18 cellular contexts compared by ENCODE assay signal in genomic region chr10:4527281-4527960, GRCh38.
DNase-seq lines count a peak whose midpoint lies in the region; ATAC-seq, FAIRE-seq and TF ChIP-seq lines count a peak whose summit lies in the region.
"Had no signal": no experiment of that assay in that cellular context is flagged by ENCODE, and none has a peak within 500 bp of the region (broad histone marks: within the 10 kb centered on the region; RNA-seq: fewer than 3 reads in every experiment).

No MANE protein-coding gene starts in this region.

- H3K4me1 Mint-ChIP-seq in osteocyte (ENCODE audit: unreplicated experiment) = peaks cover 10% of the 10 kb centered on the region
- no peaks in the 10 kb centered on the region for H3K4me1 Mint-ChIP-seq in effector memory CD8-positive, alpha-beta T cell (ENCODE audit: low read depth in 2 of 2)
- no peaks in the 10 kb centered on the region for H3K4me1 Mint-ChIP-seq in activated naive CD8-positive, alpha-beta T cell treated with anti-CD3 and anti-CD28 coated beads for 36 hours
- H3K4me1 Mint-ChIP-seq: activated naive CD4-positive, alpha-beta T cell treated with anti-CD3 and anti-CD28 coated beads, Interleukin-2, amount 50 U/mL, for 24 hours had no signal

- no peaks in the 10 kb centered on the region for H3K27me3 Mint-ChIP-seq in osteocyte (ENCODE audit: unreplicated experiment)
- H3K27me3 Mint-ChIP-seq in effector memory CD8-positive, alpha-beta T cell = peaks cover 15 to 33% of the 10 kb centered on the region in 2 donors
- peaks cover 17% of the 10 kb centered on the region for H3K27me3 Mint-ChIP-seq in activated naive CD8-positive, alpha-beta T cell treated with anti-CD3 and anti-CD28 coated beads for 36 hours

- no peaks in the 10 kb centered on the region for H3K36me3 Mint-ChIP-seq in osteocyte (ENCODE audit: unreplicated experiment)
- no peaks in the 10 kb centered on the region for H3K36me3 Mint-ChIP-seq in effector memory CD8-positive, alpha-beta T cell (ENCODE audit: insufficient read depth)
- no peaks in the 10 kb centered on the region for H3K36me3 Mint-ChIP-seq in activated naive CD8-positive, alpha-beta T cell treated with anti-CD3 and anti-CD28 coated beads for 36 hours
- H3K36me3 Mint-ChIP-seq: activated naive CD4-positive, alpha-beta T cell treated with anti-CD3 and anti-CD28 coated beads, Interleukin-2, amount 50 U/mL, for 24 hours had no signal

- intact Hi-C loops in Right ventricle myocardium inferior (cut with DNase I) = no loop called here

- H3K4me3 ChIP-seq in bronchial epithelial cell (ENCODE audit: low read depth, low read length) = no peak overlapping the region
- H3K4me3 ChIP-seq: BLaER1 treated with 17β-estradiol and CSF1 and Interleukin-3, amounts not matched to agents 10 nM and 100 nM; coronary artery; gastrocnemius medialis had no signal

- TF ChIP-seq CTCF in bronchial epithelial cell (IDR thresholded peaks at IDR 0.05; ENCODE audit: insufficient read depth, low read length, severe bottlenecking) = no peak
- no peak for TF ChIP-seq CTCF in osteocyte (IDR thresholded peaks at IDR 0.05)

- H3K4me3 Mint-ChIP-seq in osteocyte (ENCODE audit: unreplicated experiment) = no peak overlapping the region
- no peak overlapping the region for H3K4me3 Mint-ChIP-seq in effector memory CD8-positive, alpha-beta T cell
- no peak overlapping the region for H3K4me3 Mint-ChIP-seq in activated naive CD8-positive, alpha-beta T cell treated with anti-CD3 and anti-CD28 coated beads for 36 hours
- H3K4me3 Mint-ChIP-seq: activated naive CD4-positive, alpha-beta T cell treated with anti-CD3 and anti-CD28 coated beads, Interleukin-2, amount 50 U/mL, for 24 hours; stimulated activated naive B cell treated with anti-CD40 and anti-IgM and Interleukin-4, amounts not matched to agents 10 μg/mL and 1 μg/mL and 100 μg/mL, for 72 hours had no signal

- H3K36me3 ChIP-seq in bronchial epithelial cell (ENCODE audit: control insufficient read depth, insufficient read depth, low read length) = no peaks in the 10 kb centered on the region
- H3K36me3 ChIP-seq: BLaER1 treated with 17β-estradiol and CSF1 and Interleukin-3, amounts not matched to agents 10 nM and 100 nM; gastrocnemius medialis had no signal

- DNase-seq in EH (ENCODE audit: low read depth) (peak; percentile 89), NCI-H524 treated with DMSO at 0.1 percent for 48 hours (lab: John Stamatoyannopoulos, UW) (peak; percentile 1), bronchial epithelial cell (ENCODE audit: low read depth) (peak; percentile 63), osteocyte (ENCODE audit: extremely low spot score, unreplicated experiment) (no peak), activated T-cell treated with anti-CD3 and anti-CD28 coated beads for 4 hours (no peak), Right ventricle myocardium inferior (ENCODE audit: missing footprints) (no peak)
- DNase-seq in effector memory CD8-positive, alpha-beta T cell = no peak
- DNase-seq in activated naive CD8-positive, alpha-beta T cell treated with anti-CD3 and anti-CD28 coated beads for 36 hours = no peak
- DNase-seq: gastrocnemius medialis; islet precursor cell; NCI-H1436; NCI-H69; SHP77 treated with DMSO at 0.1 percent for 48 hours; stimulated activated CD4-positive, alpha-beta T cell treated with anti-CD3 and anti-CD28 coated beads, Interleukin-4, amount 100 ng/mL, for 1 hour; stimulated activated naive B cell treated with anti-CD40 and anti-IgM and Interleukin-4, amounts not matched to agents 10 μg/mL and 1 μg/mL and 100 μg/mL, for 72 hours had no signal

- H3K9me3 Mint-ChIP-seq in osteocyte (ENCODE audit: unreplicated experiment) = no peaks in the 10 kb centered on the region
- H3K9me3 Mint-ChIP-seq in effector memory CD8-positive, alpha-beta T cell = no peaks in the 10 kb centered on the region
- no peaks in the 10 kb centered on the region for H3K9me3 Mint-ChIP-seq in activated naive CD8-positive, alpha-beta T cell treated with anti-CD3 and anti-CD28 coated beads for 36 hours

- H3K27me3 ChIP-seq in bronchial epithelial cell (ENCODE audit: control insufficient read depth, insufficient read depth, low read length) = no peaks in the 10 kb centered on the region
- H3K27me3 ChIP-seq: BLaER1 treated with 17β-estradiol and CSF1 and Interleukin-3, amounts not matched to agents 10 nM and 100 nM; gastrocnemius medialis had no signal

- ATAC-seq in Right ventricle myocardium inferior = no peak
- ATAC-seq in effector memory CD8-positive, alpha-beta T cell (replicated peaks) = no peak
- ATAC-seq: gastrocnemius medialis; stimulated activated naive B cell treated with anti-CD40 and anti-IgM and Interleukin-4, amounts not matched to agents 10 μg/mL and 1 μg/mL and 100 μg/mL, for 72 hours had no signal

- H3K27ac Mint-ChIP-seq in osteocyte (ENCODE audit: unreplicated experiment) = peak overlapping the region; percentile 29
- H3K27ac Mint-ChIP-seq in effector memory CD8-positive, alpha-beta T cell = no peak overlapping the region
- H3K27ac Mint-ChIP-seq in activated naive CD8-positive, alpha-beta T cell treated with anti-CD3 and anti-CD28 coated beads for 36 hours = no peak overlapping the region
- H3K27ac Mint-ChIP-seq: activated naive CD4-positive, alpha-beta T cell treated with anti-CD3 and anti-CD28 coated beads, Interleukin-2, amount 50 U/mL, for 24 hours; stimulated activated naive B cell treated with anti-CD40 and anti-IgM and Interleukin-4, amounts not matched to agents 10 μg/mL and 1 μg/mL and 100 μg/mL, for 72 hours had no signal

- no peak for FAIRE-seq in bronchial epithelial cell (lab: Jason Lieb, UNC)

Comparison
In these comparisons a context has a peak if more than half of its experiments do, and no peak if none do; other contexts are left out.
1. DNase-seq: peak in EH (single experiment), NCI-H524 treated with DMSO at 0.1 percent for 48 hours (single experiment) and bronchial epithelial cell (single experiment); none in osteocyte (single experiment), activated T-cell treated with anti-CD3 and anti-CD28 coated beads for 4 hours (single experiment), Right ventricle myocardium inferior (single experiment), effector memory CD8-positive, alpha-beta T cell (0 of 3) and activated naive CD8-positive, alpha-beta T cell treated with anti-CD3 and anti-CD28 coated beads for 36 hours (single experiment).